ENCODE assay signal across 1 cellular context in genomic region chr7:99409814-99410213, GRCh38.
TF ChIP-seq lines count a peak whose summit lies in the region.

No MANE protein-coding gene starts in this region.

TF ChIP-seq in IMR-90, 13 proteins besides CTCF, POLR2A, EP300 and RAD21 (continued from another document):
- TF ChIP-seq NFE2L2 (IDR thresholded peaks at IDR 0.05; ENCODE audit: low read depth, low read length) = no peak
- TF ChIP-seq, protein P1, sequence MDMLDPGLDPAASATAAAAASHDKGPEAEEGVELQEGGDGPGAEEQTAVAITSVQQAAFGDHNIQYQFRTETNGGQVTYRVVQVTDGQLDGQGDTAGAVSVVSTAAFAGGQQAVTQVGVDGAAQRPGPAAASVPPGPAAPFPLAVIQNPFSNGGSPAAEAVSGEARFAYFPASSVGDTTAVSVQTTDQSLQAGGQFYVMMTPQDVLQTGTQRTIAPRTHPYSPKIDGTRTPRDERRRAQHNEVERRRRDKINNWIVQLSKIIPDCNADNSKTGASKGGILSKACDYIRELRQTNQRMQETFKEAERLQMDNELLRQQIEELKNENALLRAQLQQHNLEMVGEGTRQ (IDR thresholded peaks at IDR 0.05; ENCODE audit: low read depth, low read length) = no peak
- no peak for TF ChIP-seq RFX5 (IDR thresholded peaks at IDR 0.05; ENCODE audit: low read depth, low read length)
- no peak for TF ChIP-seq CEBPB (IDR thresholded peaks at IDR 0.05; ENCODE audit: low read depth, low read length)
- TF ChIP-seq RCOR1 (IDR thresholded peaks at IDR 0.05; ENCODE audit: insufficient replicate concordance, low read length) = no peak
- TF ChIP-seq, protein P2, sequence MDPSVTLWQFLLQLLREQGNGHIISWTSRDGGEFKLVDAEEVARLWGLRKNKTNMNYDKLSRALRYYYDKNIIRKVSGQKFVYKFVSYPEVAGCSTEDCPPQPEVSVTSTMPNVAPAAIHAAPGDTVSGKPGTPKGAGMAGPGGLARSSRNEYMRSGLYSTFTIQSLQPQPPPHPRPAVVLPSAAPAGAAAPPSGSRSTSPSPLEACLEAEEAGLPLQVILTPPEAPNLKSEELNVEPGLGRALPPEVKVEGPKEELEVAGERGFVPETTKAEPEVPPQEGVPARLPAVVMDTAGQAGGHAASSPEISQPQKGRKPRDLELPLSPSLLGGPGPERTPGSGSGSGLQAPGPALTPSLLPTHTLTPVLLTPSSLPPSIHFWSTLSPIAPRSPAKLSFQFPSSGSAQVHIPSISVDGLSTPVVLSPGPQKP (IDR thresholded peaks at IDR 0.05; ENCODE audit: borderline replicate concordance, low read depth, low read length) = no peak
- TF ChIP-seq MAFK (IDR thresholded peaks at IDR 0.05; ENCODE audit: low read depth, low read length) = no peak
- TF ChIP-seq BHLHE40 (IDR thresholded peaks at IDR 0.05; ENCODE audit: low read depth, low read length) = no peak
- no peak for TF ChIP-seq MAZ (IDR thresholded peaks at IDR 0.05; ENCODE audit: borderline replicate concordance, low read depth, low read length)
- TF ChIP-seq SMC3 (IDR thresholded peaks at IDR 0.05; ENCODE audit: low read depth, low read length) = no peak
